ENCODE assay signal across 22 cellular contexts in the genomic region with DNA sequence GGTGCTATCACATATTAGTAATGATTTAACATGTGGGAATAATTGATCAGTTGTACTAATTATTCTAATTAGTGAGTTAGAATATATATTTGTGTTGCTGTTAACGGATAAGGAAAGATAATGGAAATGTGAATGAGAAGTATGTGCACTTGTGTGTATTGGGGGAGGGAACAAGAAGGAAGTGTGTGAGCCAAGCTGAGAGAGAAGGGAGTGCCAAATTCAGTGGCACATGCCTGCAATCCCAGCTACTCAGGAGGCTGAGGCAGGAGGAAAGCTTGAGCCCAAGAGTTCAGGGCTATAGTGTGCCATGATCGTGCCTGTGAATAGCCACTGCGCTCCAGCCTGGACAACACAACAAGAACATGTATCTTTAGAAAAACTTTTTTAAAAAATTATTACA.
"Had no signal": no experiment of that assay in that cellular context is flagged by ENCODE, and none has a peak within 500 bp of the region (broad histone marks: within the 10 kb centered on the region; RNA-seq: fewer than 3 reads in every experiment).

No MANE protein-coding gene starts in this region.

- DNase-seq: activated CD4-positive, alpha-beta memory T cell treated with anti-CD3 and anti-CD28 coated beads, Interleukin-2, amount 10 ng/mL, durations not matched to agents 7 days and 5 days; activated CD4-positive, alpha-beta T cell treated with anti-CD3 and anti-CD28 coated beads for 4 hours; activated CD8-positive, alpha-beta memory T cell treated with anti-CD3 and anti-CD28 coated beads, Interleukin-2, amount 10 ng/mL, durations not matched to agents 7 days and 5 days; activated naive CD4-positive, alpha-beta T cell treated with Interleukin-2 at 50 U/mL for 16 hours; activated naive CD8-positive, alpha-beta T cell treated with anti-CD3 and anti-CD28 coated beads, Interleukin-2, amount 10 ng/mL, durations not matched to agents 7 days and 5 days; amygdala; caudate nucleus; endodermal cell; foreskin melanocyte; glutamatergic neuron; hippocampal formation; left cardiac atrium; mammary epithelial cell; midbrain; stimulated activated CD4-positive, alpha-beta T cell treated with anti-CD3 and anti-CD28 coated beads, Interleukin-2, amount 100 ng/mL, for 24 hours; stimulated activated naive CD4-positive, alpha-beta T cell treated with Interleukin-2 at 50 U/mL for 16 hours; substantia nigra; T-helper 1 cell; tibial artery had no signal

- H3K27ac Mint-ChIP-seq: activated CD4-positive, alpha-beta memory T cell treated with anti-CD3 and anti-CD28 coated beads, Interleukin-2, amount 10 ng/mL, durations not matched to agents 7 days and 5 days; activated naive CD8-positive, alpha-beta T cell treated with anti-CD3 and anti-CD28 coated beads, Interleukin-2, amount 10 ng/mL, durations not matched to agents 7 days and 5 days; endodermal cell had no signal

- H3K4me3 ChIP-seq: prostate gland, right atrium auricular region, tibial artery, vagina had no signal

- H3K9me3 ChIP-seq: prostate gland, right atrium auricular region, tibial artery, vagina had no signal

- H3K27me3 Mint-ChIP-seq: activated CD4-positive, alpha-beta memory T cell treated with anti-CD3 and anti-CD28 coated beads, Interleukin-2, amount 10 ng/mL, durations not matched to agents 7 days and 5 days; activated CD8-positive, alpha-beta memory T cell treated with anti-CD3 and anti-CD28 coated beads, Interleukin-2, amount 10 ng/mL, durations not matched to agents 7 days and 5 days; activated naive CD8-positive, alpha-beta T cell treated with anti-CD3 and anti-CD28 coated beads, Interleukin-2, amount 10 ng/mL, durations not matched to agents 7 days and 5 days had no signal

- H3K27ac ChIP-seq: prostate gland, right atrium auricular region, tibial artery, vagina had no signal

- H3K4me1 ChIP-seq: prostate gland, right atrium auricular region, vagina had no signal

- H3K9me3 Mint-ChIP-seq: activated CD4-positive, alpha-beta memory T cell treated with anti-CD3 and anti-CD28 coated beads, Interleukin-2, amount 10 ng/mL, durations not matched to agents 7 days and 5 days; activated naive CD8-positive, alpha-beta T cell treated with anti-CD3 and anti-CD28 coated beads, Interleukin-2, amount 10 ng/mL, durations not matched to agents 7 days and 5 days; endodermal cell had no signal

- ATAC-seq: activated CD8-positive, alpha-beta memory T cell treated with anti-CD3 and anti-CD28 coated beads, Interleukin-2, amount 10 ng/mL, durations not matched to agents 7 days and 5 days; left cardiac atrium had no signal

- H3K27me3 ChIP-seq: right atrium auricular region, tibial artery, vagina had no signal

- H3K4me3 Mint-ChIP-seq: activated CD4-positive, alpha-beta memory T cell treated with anti-CD3 and anti-CD28 coated beads, Interleukin-2, amount 10 ng/mL, durations not matched to agents 7 days and 5 days; activated CD8-positive, alpha-beta memory T cell treated with anti-CD3 and anti-CD28 coated beads, Interleukin-2, amount 10 ng/mL, durations not matched to agents 7 days and 5 days; activated naive CD8-positive, alpha-beta T cell treated with anti-CD3 and anti-CD28 coated beads, Interleukin-2, amount 10 ng/mL, durations not matched to agents 7 days and 5 days; endodermal cell had no signal

- H3K36me3 ChIP-seq: prostate gland, right atrium auricular region, tibial artery had no signal
